ENCODE assay signal across 34 cellular contexts in the genomic region with DNA sequence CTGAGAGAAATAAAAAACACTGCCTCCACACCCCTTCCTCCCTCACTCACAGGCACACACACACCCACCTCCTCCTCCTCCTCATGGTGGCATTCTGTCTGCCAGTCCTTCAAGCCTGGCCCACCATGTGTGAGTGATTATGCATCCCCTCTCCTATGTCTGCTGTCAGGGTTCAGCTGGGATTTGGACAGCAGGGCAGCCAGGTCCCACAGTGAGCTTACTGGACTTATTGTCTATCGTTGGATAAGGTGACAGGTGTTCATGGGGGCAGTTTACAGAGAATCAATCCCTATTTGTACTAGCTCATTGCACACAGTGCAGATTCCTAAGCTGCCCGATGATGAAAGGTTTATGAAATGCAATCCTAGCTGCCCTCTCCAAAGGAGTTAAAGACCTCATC. TPM values are rescaled to one million over a fixed set of nuclear protein-coding genes. Genes with fewer than 3 reads are reported as not detected.
"Had no signal": no experiment of that assay in that cellular context is flagged by ENCODE, and none has a peak within 500 bp of the region (broad histone marks: within the 10 kb centered on the region; RNA-seq: fewer than 3 reads in every experiment).

No MANE protein-coding gene starts in this region.

- DNase-seq: activated CD4-positive, alpha-beta T cell treated with anti-CD3 and anti-CD28 coated beads, Interleukin-2, amount 10 ng/mL, durations not matched to agents 24 days and 14 days; activated CD4-positive, alpha-beta T cell treated with anti-CD3 and anti-CD28 coated beads, Interleukin-2, amount 50 U/mL, for 4 hours; activated CD8-positive, alpha-beta T cell treated with anti-CD3 and anti-CD28 coated beads, Interleukin-2, amount 10 ng/mL, durations not matched to agents 7 days and 5 days; activated gamma-delta T cell; activated naive CD4-positive, alpha-beta T cell treated with Interleukin-2 at 50 U/mL for 16 hours; activated naive CD8-positive, alpha-beta T cell treated with anti-CD3 and anti-CD28 coated beads, Interleukin-2, amount 10 ng/mL, durations not matched to agents 7 days and 5 days; activated T-cell treated with anti-CD3 and anti-CD28 coated beads, Interleukin-2, amount 50 U/mL, for 24 hours; amygdala; MM.1S; MV-4-11; NCI-H1092; NCI-H1436 treated with DMSO at 0.1 percent for 48 hours; NCI-H187; NCI-H2029 treated with DMSO at 0.1 percent for 48 hours; NCI-H2107; NCI-H2171; NCI-H510A; NCI-H69; NK-92 treated with Interleukin-12 subunit alpha and Interleukin-12 subunit beta, amount 100 ng/mL, for 24 hours; PC-9; SIG-M5; SW 1271; T1000 had no signal

- H3K9me3 ChIP-seq: ascending aorta, breast epithelium had no signal

- H3K4me3 Mint-ChIP-seq: activated CD4-positive, alpha-beta T cell treated with anti-CD3 and anti-CD28 coated beads, Interleukin-2, amount 10 ng/mL, durations not matched to agents 24 days and 14 days; activated CD8-positive, alpha-beta T cell treated with anti-CD3 and anti-CD28 coated beads, Interleukin-2, amount 10 ng/mL, durations not matched to agents 7 days and 5 days; activated naive CD4-positive, alpha-beta T cell treated with anti-CD3 and anti-CD28 coated beads, Interleukin-2, amount 50 U/mL, for 24 hours; activated naive CD8-positive, alpha-beta T cell treated with anti-CD3 and anti-CD28 coated beads, Interleukin-2, amount 10 ng/mL, durations not matched to agents 7 days and 5 days; activated T-cell treated with anti-CD3 and anti-CD28 coated beads, Interleukin-2, amount 50 U/mL, for 24 hours had no signal

- H3K27ac Mint-ChIP-seq: activated CD4-positive, alpha-beta T cell treated with anti-CD3 and anti-CD28 coated beads, Interleukin-2, amount 10 ng/mL, durations not matched to agents 24 days and 14 days; activated CD8-positive, alpha-beta T cell treated with anti-CD3 and anti-CD28 coated beads, Interleukin-2, amount 10 ng/mL, durations not matched to agents 7 days and 5 days; activated naive CD4-positive, alpha-beta T cell treated with anti-CD3 and anti-CD28 coated beads, Interleukin-2, amount 50 U/mL, for 24 hours; activated naive CD8-positive, alpha-beta T cell treated with anti-CD3 and anti-CD28 coated beads, Interleukin-2, amount 10 ng/mL, durations not matched to agents 7 days and 5 days; activated T-cell treated with anti-CD3 and anti-CD28 coated beads, Interleukin-2, amount 50 U/mL, for 24 hours; activated T-helper 2 cell treated with anti-CD3 and anti-CD28 coated beads, Interferon-gamma antibody, Interleukin-2, Interleukin-4, amounts not matched to agents 10 μg/mL and 5 μg/mL and 100 μg/mL, durations not matched to agents 14 hours and 24 hours and 36 hours had no signal

- FAIRE-seq: RCC 7860 had no signal

- H3K36me3 Mint-ChIP-seq: activated naive CD4-positive, alpha-beta T cell treated with anti-CD3 and anti-CD28 coated beads, Interleukin-2, amount 50 U/mL, for 24 hours; activated naive CD8-positive, alpha-beta T cell treated with anti-CD3 and anti-CD28 coated beads, Interleukin-2, amount 10 ng/mL, durations not matched to agents 7 days and 5 days had no signal

- ATAC-seq: activated CD8-positive, alpha-beta T cell treated with anti-CD3 and anti-CD28 coated beads, Interleukin-2, amount 10 ng/mL, durations not matched to agents 7 days and 5 days; Right ventricle myocardium inferior had no signal

- H3K27ac ChIP-seq: ascending aorta, breast epithelium, KMS-11, PC-9, RWPE1 had no signal

- H3K4me3 ChIP-seq: ascending aorta, breast epithelium, PC-9 had no signal

- H3K36me3 ChIP-seq: ascending aorta, breast epithelium had no signal

- H3K9me3 Mint-ChIP-seq: activated CD4-positive, alpha-beta T cell treated with anti-CD3 and anti-CD28 coated beads, Interleukin-2, amount 10 ng/mL, durations not matched to agents 24 days and 14 days; activated naive CD4-positive, alpha-beta T cell treated with anti-CD3 and anti-CD28 coated beads, Interleukin-2, amount 50 U/mL, for 24 hours; activated naive CD8-positive, alpha-beta T cell treated with anti-CD3 and anti-CD28 coated beads, Interleukin-2, amount 10 ng/mL, durations not matched to agents 7 days and 5 days; activated T-cell treated with anti-CD3 and anti-CD28 coated beads, Interleukin-2, amount 50 U/mL, for 24 hours; activated T-helper 2 cell treated with anti-CD3 and anti-CD28 coated beads, Interferon-gamma antibody, Interleukin-2, Interleukin-4, amounts not matched to agents 10 μg/mL and 5 μg/mL and 100 μg/mL, durations not matched to agents 14 hours and 24 hours and 36 hours had no signal

- H3K4me1 Mint-ChIP-seq: activated CD4-positive, alpha-beta T cell treated with anti-CD3 and anti-CD28 coated beads, Interleukin-2, amount 10 ng/mL, durations not matched to agents 24 days and 14 days; activated naive CD4-positive, alpha-beta T cell treated with anti-CD3 and anti-CD28 coated beads, Interleukin-2, amount 50 U/mL, for 24 hours; activated naive CD8-positive, alpha-beta T cell treated with anti-CD3 and anti-CD28 coated beads, Interleukin-2, amount 10 ng/mL, durations not matched to agents 7 days and 5 days had no signal

- H3K27me3 ChIP-seq: ascending aorta, breast epithelium had no signal

RNA-seq across cellular contexts. Expression of gene NTM, which starts 4.8 kb away (rescaled TPM):
- total RNA-seq: activated CD4-positive, alpha-beta T cell treated with anti-CD3 and anti-CD28 coated beads, Interleukin-2, amount 10 ng/mL, durations not matched to agents 24 days and 14 days; activated CD8-positive, alpha-beta T cell treated with anti-CD3 and anti-CD28 coated beads, Interleukin-2, amount 10 ng/mL, durations not matched to agents 7 days and 5 days; activated naive CD8-positive, alpha-beta T cell treated with anti-CD3 and anti-CD28 coated beads, Interleukin-2, amount 10 ng/mL, durations not matched to agents 7 days and 5 days; activated T-helper 2 cell treated with anti-CD3 and anti-CD28 coated beads, Interferon-gamma antibody, Interleukin-2, Interleukin-4, amounts not matched to agents 10 μg/mL and 5 μg/mL and 100 μg/mL, durations not matched to agents 14 hours and 24 hours and 36 hours; ascending aorta; OCI-LY7; PC-9; T-helper 1 cell treated with Interleukin-12 subunit alpha and Interleukin-12 subunit beta and Interleukin-4 antibody, amounts not matched to agents 30 ng/mL and 1 ng/mL, for 36 hours; T-helper 2 cell treated with Interferon-gamma antibody and Interleukin-4, amounts not matched to agents 100 ng/mL and 5 ng/mL, for 36 hours had no signal
